Comparison of ENCODE assay signal across 17 cellular contexts in genomic region chr4:86449746-86450145, GRCh38.
DNase-seq lines count a peak whose midpoint lies in the region; ATAC-seq lines count a peak whose summit lies in the region.
"Had no signal": no experiment of that assay in that cellular context is flagged by ENCODE, and none has a peak within 500 bp of the region (broad histone marks: within the 10 kb centered on the region; RNA-seq: fewer than 3 reads in every experiment).

No MANE protein-coding gene starts in this region.

- H3K4me1 ChIP-seq in SJCRH30 (peaks cover 41% of the 10 kb centered on the region), iPS-18a (ENCODE audit: control insufficient read depth, low read depth, low read length) (peaks cover 45% of the 10 kb centered on the region)

- H3K9ac ChIP-seq in iPS-18a (ENCODE audit: low read length): no peak overlapping the region
- H3K9ac ChIP-seq: GM23248, KMS-11 had no signal

- DNase-seq in NCI-H82 (lab: John Stamatoyannopoulos, UW) (peak; percentile 5), NCI-H82 treated with DMSO at 0.1 percent for 48 hours (lab: John Stamatoyannopoulos, UW; ENCODE audit: unreplicated experiment) (no peak), SJCRH30 (peak; percentile 53 to 83), H4 (ENCODE audit: low spot score) (no peak), AG08396 (ENCODE audit: low spot score) (no peak)
- no peak for DNase-seq in activated CD4-positive, alpha-beta T cell treated with anti-CD3 and anti-CD28 coated beads for 4 hours
- DNase-seq: GM23248, NCI-H1092 treated with DMSO at 0.1 percent for 48 hours, NCI-H187, NCI-H524 treated with DMSO at 0.1 percent for 48 hours, SW 1271 had no signal

- H3K27me3 ChIP-seq in SJCRH30 (no peaks in the 10 kb centered on the region), iPS-18a (ENCODE audit: control insufficient read depth, insufficient read depth, low read length) (no peaks in the 10 kb centered on the region)

- H3K4me3 ChIP-seq in SJCRH30: peak overlapping the region; percentile 40
- no peak overlapping the region for H3K4me3 ChIP-seq in iPS-18a (ENCODE audit: low read length)
- H3K4me3 ChIP-seq: GM12878, GM23248 had no signal

- H3K36me3 ChIP-seq in SJCRH30 (no peaks in the 10 kb centered on the region), iPS-18a (ENCODE audit: control insufficient read depth, low read depth, low read length) (no peaks in the 10 kb centered on the region)

- no peak for ATAC-seq in GM19328 (IDR thresholded peaks at IDR 0.05; ENCODE audit: unreplicated experiment)
- ATAC-seq: GM12878, Right ventricle myocardium inferior had no signal

- H3K9me3 ChIP-seq in SJCRH30 (replicated peaks): no peaks in the 10 kb centered on the region; the same call in 1 of the 2 replicates
- peaks cover 2% of the 10 kb centered on the region for H3K9me3 ChIP-seq in iPS-18a (ENCODE audit: control insufficient read depth, low read depth, low read length)

- peak overlapping the region; percentile 67 for H3K27ac ChIP-seq in SJCRH30
- peak overlapping the region; percentile 13 for H3K27ac ChIP-seq in iPS-18a (ENCODE audit: low read length)
- H3K27ac ChIP-seq: C4-2B, GM23248, KMS-11 had no signal

Comparison
In these comparisons a context has a peak if more than half of its experiments do, and no peak if none do; other contexts are left out.
1. DNase-seq: peak in NCI-H82 (single experiment) and SJCRH30 (2 of 2); none in NCI-H82 treated with DMSO at 0.1 percent for 48 hours (single experiment), activated CD4-positive, alpha-beta T cell treated with anti-CD3 and anti-CD28 coated beads for 4 hours (0 of 2), H4 (single experiment) and AG08396 (single experiment).